Comparison of ENCODE assay signal across 26 cellular contexts in genomic region chrY:15500536-15500935, GRCh38.
"Had no signal": no experiment of that assay in that cellular context is flagged by ENCODE, and none has a peak within 500 bp of the region (broad histone marks: within the 10 kb centered on the region; RNA-seq: fewer than 3 reads in every experiment).

No MANE protein-coding gene starts in this region.

- H3K4me3 Mint-ChIP-seq: natural killer cell; nephron progenitor cell; neural progenitor cell; stimulated activated naive CD8-positive, alpha-beta T cell treated with anti-CD3 and anti-CD28 coated beads, Interleukin-15, Interleukin-2, amounts not matched to agents 100 ng/mL and 50 ng/mL, for 24 hours; type B pancreatic cell had no signal

- H3K9me3 Mint-ChIP-seq: nephron progenitor cell; neural progenitor cell; stimulated activated naive CD8-positive, alpha-beta T cell treated with anti-CD3 and anti-CD28 coated beads, Interleukin-15, Interleukin-2, amounts not matched to agents 100 ng/mL and 50 ng/mL, for 24 hours; type B pancreatic cell had no signal

- ATAC-seq: heart right ventricle, natural killer cell, psoas muscle, right lobe of liver had no signal

- H3K4me1 Mint-ChIP-seq: natural killer cell, nephron progenitor cell, neural progenitor cell had no signal

- H3K27me3 ChIP-seq: heart right ventricle, hepatocyte, neural progenitor cell, neutrophil, right atrium auricular region, right lobe of liver, suprapubic skin, tibial nerve, uterus had no signal

- H3K36me3 ChIP-seq: heart right ventricle, left ventricle myocardium inferior, neural progenitor cell, neutrophil, right atrium auricular region, right lobe of liver, suprapubic skin, thoracic aorta, tibial nerve, uterus had no signal

- H2AFZ ChIP-seq: hepatocyte, neural progenitor cell, parathyroid adenoma had no signal

- H3K79me2 ChIP-seq: hepatocyte, parathyroid adenoma had no signal

- DNase-seq: heart right ventricle; islet precursor cell; left ventricle myocardium inferior; natural killer cell; nephron progenitor cell; occipital lobe; psoas muscle; right lobe of liver; stimulated activated CD4-positive, alpha-beta T cell treated with anti-CD3 and anti-CD28 coated beads, Interleukin-12 subunit alpha, Interleukin-12 subunit beta, amount 100 ng/mL, for 4 hours; stimulated activated CD4-positive, alpha-beta T cell treated with anti-CD3 and anti-CD28 coated beads, Interleukin-15, amount 100 ng/mL, for 24 hours; stimulated activated CD4-positive, alpha-beta T cell treated with anti-CD3 and anti-CD28 coated beads, Interleukin-2, amount 100 ng/mL, for 24 hours; stimulated activated CD4-positive, alpha-beta T cell treated with anti-CD3 and anti-CD28 coated beads, Interleukin-4, amount 100 ng/mL, for 1 hour; stimulated activated naive CD4-positive, alpha-beta T cell; uterus had no signal

- H3K27ac ChIP-seq: heart right ventricle, hepatocyte, left ventricle myocardium inferior, neural progenitor cell, neutrophil, parathyroid adenoma, psoas muscle, right atrium auricular region, right lobe of liver, suprapubic skin, thoracic aorta, tibial nerve, uterus had no signal

- H3K27me3 Mint-ChIP-seq: type B pancreatic cell had no signal

- H3K4me1 ChIP-seq: heart right ventricle, left ventricle myocardium inferior, neural progenitor cell, parathyroid adenoma, psoas muscle, right atrium auricular region, right lobe of liver, suprapubic skin, tibial nerve, uterus had no signal

- H3K4me3 ChIP-seq: heart right ventricle, hepatocyte, left ventricle myocardium inferior, lung, neural progenitor cell, psoas muscle, right atrium auricular region, right lobe of liver, smooth muscle cell, suprapubic skin, thoracic aorta, tibial nerve, uterus had no signal

- H3K9me3 ChIP-seq: heart right ventricle, left ventricle myocardium inferior, neutrophil, psoas muscle, right atrium auricular region, right lobe of liver, suprapubic skin, thoracic aorta, tibial nerve, uterus had no signal

- H3K36me3 Mint-ChIP-seq: natural killer cell, neural progenitor cell, type B pancreatic cell had no signal

- H3K9ac ChIP-seq: neural progenitor cell, parathyroid adenoma had no signal

- H3K27ac Mint-ChIP-seq: natural killer cell; nephron progenitor cell; neural progenitor cell; stimulated activated naive CD8-positive, alpha-beta T cell treated with anti-CD3 and anti-CD28 coated beads, Interleukin-15, Interleukin-2, amounts not matched to agents 100 ng/mL and 50 ng/mL, for 24 hours; type B pancreatic cell had no signal

- H3K4me2 ChIP-seq: hepatocyte, neural progenitor cell, smooth muscle cell had no signal
